Comparison of ENCODE assay signal across 25 cellular contexts in the genomic region with DNA sequence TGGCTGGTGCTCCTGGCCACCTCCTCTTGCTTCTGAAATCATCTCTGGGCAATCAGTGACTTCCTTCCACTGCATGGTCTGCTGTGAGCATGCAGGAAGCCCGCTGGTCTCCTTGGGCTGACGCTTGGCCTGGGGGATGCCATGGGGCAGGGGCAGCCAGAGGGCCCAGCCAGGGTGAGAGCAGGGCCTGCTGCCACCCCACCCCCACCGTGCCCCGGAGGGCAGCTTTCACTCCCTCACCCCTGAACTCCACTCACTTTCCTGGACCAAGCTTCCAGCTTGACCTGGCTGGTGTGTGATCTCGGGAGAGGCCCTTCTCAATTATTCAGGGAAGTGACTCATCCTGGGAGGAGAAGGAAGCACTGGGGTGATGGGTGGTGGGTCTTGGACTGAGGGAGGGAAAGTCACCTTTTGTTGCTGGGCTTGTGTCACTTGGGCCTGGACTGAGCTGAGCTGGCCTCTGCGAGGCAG.
A peak's percentile ranks its signal among the peaks of the same experiment; 100 is the strongest.
DNase-seq lines count a peak whose midpoint lies in the region; TF ChIP-seq lines count a peak whose summit lies in the region.
"Had no signal": no experiment of that assay in that cellular context is flagged by ENCODE, and none has a peak within 500 bp of the region (broad histone marks: within the 10 kb centered on the region; RNA-seq: fewer than 3 reads in every experiment).

No MANE protein-coding gene starts in this region.

- H3K36me3 Mint-ChIP-seq in Caco-2 (ENCODE audit: insufficient read depth, unreplicated experiment), result no peaks in the 10 kb centered on the region
- H3K36me3 Mint-ChIP-seq: CD4-positive, CD25-positive, alpha-beta regulatory T cell had no signal

- no peak overlapping the region for H2BK15ac ChIP-seq in mesendoderm (replicated peaks; ENCODE audit: low read depth)

- BruUV-seq in Caco-2 (replicated peaks; lab: Mats Ljungman, UMichigan), result no TSS peak

- WGBS in mesendoderm (ENCODE audit: extremely low coverage, insufficient coverage, low lambda C conversion rate), result no CpG with 5 or more reads among the region's 6 CpGs

- no peak overlapping the region for H4K8ac ChIP-seq in mesendoderm (ENCODE audit: low read depth, low read length)

- intact Hi-C loops in Caco-2 (cut with micrococcal nuclease; ENCODE audit: unreplicated experiment), result no loop called here

- H2AK5ac ChIP-seq in mesendoderm (ENCODE audit: low read length), result no peak overlapping the region

- no peaks in the 10 kb centered on the region for H3K79me2 ChIP-seq in mesendoderm (ENCODE audit: control insufficient read depth, insufficient read depth, low read length)

- no peak overlapping the region for H3K27ac Mint-ChIP-seq in Caco-2 (ENCODE audit: unreplicated experiment)
- H3K27ac Mint-ChIP-seq: activated naive CD4-positive, alpha-beta T cell treated with anti-CD3 and anti-CD28 coated beads for 36 hours; activated T-cell treated with anti-CD3 and anti-CD28 coated beads, Interleukin-2, amount 50 U/mL, for 72 hours; CD4-positive, CD25-positive, alpha-beta regulatory T cell; T-helper 1 cell treated with Interleukin-12 subunit alpha and Interleukin-12 subunit beta and Interleukin-4 antibody, amounts not matched to agents 30 μg/mL and 1 μg/mL, for 36 hours had no signal

- no peak overlapping the region for H3K4me3 ChIP-seq in BLaER1
- H3K4me3 ChIP-seq in MG63, result no peak overlapping the region
- no peak overlapping the region for H3K4me3 ChIP-seq in mesendoderm (ENCODE audit: low read length)
- no peak overlapping the region for H3K4me3 ChIP-seq in Caco-2 (ENCODE audit: low read depth, low read length)
- H3K4me3 ChIP-seq in H7 (ENCODE audit: insufficient read depth, low read depth, low read length), result no peak overlapping the region
- H3K4me3 ChIP-seq: heart left ventricle, lung, pancreas, skin epidermis had no signal

- H3K4me1 ChIP-seq in BLaER1 (peaks cover 53% of the 10 kb centered on the region), mesendoderm (ENCODE audit: control insufficient read depth, low read depth, low read length) (peaks cover 9% of the 10 kb centered on the region), Caco-2 (no peaks in the 10 kb centered on the region)
- H3K4me1 ChIP-seq: heart left ventricle, pancreas had no signal

- H3K56ac ChIP-seq in mesendoderm (ENCODE audit: low read length), result peak overlapping the region; percentile 79

- H3K18ac ChIP-seq in mesendoderm (ENCODE audit: low read length), result no peak overlapping the region

- H3K4me3 Mint-ChIP-seq in Caco-2 (ENCODE audit: unreplicated experiment), result no peak overlapping the region
- H3K4me3 Mint-ChIP-seq: activated naive CD4-positive, alpha-beta T cell treated with anti-CD3 and anti-CD28 coated beads for 36 hours; activated T-cell treated with anti-CD3 and anti-CD28 coated beads, Interleukin-2, amount 50 U/mL, for 72 hours; CD4-positive, CD25-positive, alpha-beta regulatory T cell; T-helper 1 cell treated with Interleukin-12 subunit alpha and Interleukin-12 subunit beta and Interleukin-4 antibody, amounts not matched to agents 30 μg/mL and 1 μg/mL, for 36 hours had no signal

- H3K9ac ChIP-seq in BLaER1, result peak overlapping the region; percentile 55; the same call in 1 of the 2 replicates
- H3K9ac ChIP-seq in mesendoderm (ENCODE audit: low read length), result no peak overlapping the region
- H3K9ac ChIP-seq: SK-N-SH had no signal

- H3K9me3 ChIP-seq in BLaER1, result no peaks in the 10 kb centered on the region
- no peaks in the 10 kb centered on the region for H3K9me3 ChIP-seq in MG63
- H3K9me3 ChIP-seq in Caco-2, result no peaks in the 10 kb centered on the region
- H3K9me3 ChIP-seq: heart left ventricle, pancreas, SK-N-SH had no signal

- H3K27me3 ChIP-seq in BLaER1 (no peaks in the 10 kb centered on the region), MG63 (no peaks in the 10 kb centered on the region), mesendoderm (ENCODE audit: insufficient read depth, low read length, poor library complexity) (no peaks in the 10 kb centered on the region), Caco-2 (replicated peaks; ENCODE audit: control insufficient read depth, insufficient read depth, low read length) (no peaks in the 10 kb centered on the region), H7 (ENCODE audit: control insufficient read depth, insufficient read depth, low read length) (peaks cover 2% of the 10 kb centered on the region; the same call in 1 of the 2 replicates)

- no peak overlapping the region for H4K5ac ChIP-seq in mesendoderm (ENCODE audit: low read length)

- H3K27ac ChIP-seq in BLaER1, result peak overlapping the region; percentile 61
- no peak overlapping the region for H3K27ac ChIP-seq in mesendoderm (ENCODE audit: low read depth, low read length)
- H3K27ac ChIP-seq: heart left ventricle, pancreas, skin epidermis had no signal

- no peaks in the 10 kb centered on the region for H3K4me1 Mint-ChIP-seq in Caco-2 (ENCODE audit: low read depth, unreplicated experiment)
- H3K4me1 Mint-ChIP-seq: CD4-positive, CD25-positive, alpha-beta regulatory T cell had no signal

- H3K4me2 ChIP-seq in BLaER1 (peak overlapping the region; percentile 78), mesendoderm (ENCODE audit: low read length) (no peak overlapping the region)
- H3K4me2 ChIP-seq: SK-N-SH had no signal

- CTCF ChIA-PET in Caco-2 (lab: Charles Lee), result no interaction called here

- peaks cover 11% of the 10 kb centered on the region for H3K27me3 Mint-ChIP-seq in Caco-2 (ENCODE audit: insufficient read depth, unreplicated experiment)
- H3K27me3 Mint-ChIP-seq: CD4-positive, CD25-positive, alpha-beta regulatory T cell had no signal

- H3K9me3 Mint-ChIP-seq in Caco-2 (ENCODE audit: unreplicated experiment), result no peaks in the 10 kb centered on the region
- H3K9me3 Mint-ChIP-seq: activated naive CD4-positive, alpha-beta T cell treated with anti-CD3 and anti-CD28 coated beads for 36 hours; activated T-cell treated with anti-CD3 and anti-CD28 coated beads, Interleukin-2, amount 50 U/mL, for 72 hours; CD4-positive, CD25-positive, alpha-beta regulatory T cell; T-helper 1 cell treated with Interleukin-12 subunit alpha and Interleukin-12 subunit beta and Interleukin-4 antibody, amounts not matched to agents 30 μg/mL and 1 μg/mL, for 36 hours had no signal

- H2BK120ac ChIP-seq in mesendoderm (ENCODE audit: low read depth, low read length), result no peak overlapping the region

- peak overlapping the region; percentile 20 for H2BK5ac ChIP-seq in mesendoderm (ENCODE audit: low read length)

- H4K20me1 ChIP-seq in BLaER1, result no peaks in the 10 kb centered on the region

- no peak for TF ChIP-seq CTCF in Caco-2 (IDR thresholded peaks at IDR 0.05; ENCODE audit: insufficient read depth in 1 of 2, low read depth in 1 of 2, low read length in 1 of 2, severe bottlenecking in 1 of 2, unreplicated experiment in 1 of 2)

- no peak overlapping the region for H3K23ac ChIP-seq in mesendoderm (ENCODE audit: low read length)

- H3K4ac ChIP-seq in mesendoderm (ENCODE audit: low read depth, low read length), result no peak overlapping the region

- DNase-seq in MG63 (peak; percentile 62), dermis blood vessel endothelial cell (peak; percentile 37), mesendoderm (no peak), Caco-2 (no peak), H7 (no peak)
- DNase-seq in activated naive CD4-positive, alpha-beta T cell (lab: John Stamatoyannopoulos, UW), result no peak
- DNase-seq in stimulated activated naive CD4-positive, alpha-beta T cell (lab: John Stamatoyannopoulos, UW), result no peak
- DNase-seq: activated CD4-positive, alpha-beta T cell treated with anti-CD3 and anti-CD28 coated beads, Interleukin-2, amount 50 U/mL, for 4 hours; activated naive CD4-positive, alpha-beta T cell treated with anti-CD3 and anti-CD28 coated beads for 36 hours; activated T-cell treated with anti-CD3 and anti-CD28 coated beads, Interleukin-2, amount 50 U/mL, for 72 hours; CD4-positive, CD25-positive, alpha-beta regulatory T cell; foreskin melanocyte; heart left ventricle; IMR-90; NCI-H1105; NCI-H187; NCI-H82; retina; SK-N-SH; stimulated activated naive CD4-positive, alpha-beta T cell treated with Interleukin-2 at 50 U/mL for 16 hours had no signal

- POLR2A ChIA-PET in Caco-2 (lab: Charles Lee), result no interaction called here

- H3K36me3 ChIP-seq in BLaER1, result no peaks in the 10 kb centered on the region
- H3K36me3 ChIP-seq in MG63, result no peaks in the 10 kb centered on the region
- no peaks in the 10 kb centered on the region for H3K36me3 ChIP-seq in mesendoderm (ENCODE audit: control insufficient read depth, insufficient read depth, low read length)
- H3K36me3 ChIP-seq in Caco-2 (ENCODE audit: control insufficient read depth, insufficient read depth, low read length), result no peaks in the 10 kb centered on the region
- no peaks in the 10 kb centered on the region for H3K36me3 ChIP-seq in H7 (replicated peaks; ENCODE audit: control insufficient read depth, insufficient read depth, low read length)
- H3K36me3 ChIP-seq: heart left ventricle, pancreas had no signal

- no peaks in the 10 kb centered on the region for H3K79me1 ChIP-seq in mesendoderm (ENCODE audit: low read length)

Comparison
In these comparisons a context has a peak if more than half of its experiments do, and no peak if none do; other contexts are left out.
1. DNase-seq: peak in MG63 (single experiment) and dermis blood vessel endothelial cell (single experiment); none in mesendoderm (single experiment), activated naive CD4-positive, alpha-beta T cell (0 of 4), Caco-2 (0 of 2), H7 (single experiment) and stimulated activated naive CD4-positive, alpha-beta T cell (0 of 6).